In the genomic region with DNA sequence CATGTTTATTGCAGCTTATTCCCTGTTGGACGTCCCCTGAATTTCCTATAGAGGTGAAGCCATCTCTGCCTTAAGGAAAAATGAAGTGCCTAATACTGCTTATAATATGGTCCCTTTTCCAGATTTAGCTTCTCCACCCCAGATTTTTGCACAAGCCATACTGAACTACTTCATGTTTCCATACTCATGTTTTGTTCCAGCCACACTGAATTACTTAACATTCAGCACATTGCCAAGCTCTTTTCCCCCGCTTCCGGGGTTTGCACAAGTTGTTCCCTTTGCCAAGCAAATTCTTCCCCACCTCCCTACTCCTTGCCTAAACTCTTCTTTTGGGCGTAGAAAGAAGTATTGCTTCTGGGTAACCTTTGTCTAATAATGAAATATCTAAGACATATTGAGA, we compare ENCODE assay signal across 1 cellular context.
TF ChIP-seq lines count a peak whose summit lies in the region.

No MANE protein-coding gene starts in this region.

TF ChIP-seq in GM12878, 131 proteins besides CTCF, POLR2A, EP300 and RAD21:
- no peak for TF ChIP-seq STAT3 (IDR thresholded peaks at IDR 0.05; ENCODE audit: low read depth, low read length)
- no peak for TF ChIP-seq IRF4 (IDR thresholded peaks at IDR 0.05; ENCODE audit: low read depth, low read length)
- TF ChIP-seq JUNB (IDR thresholded peaks at IDR 0.05): no peak
